In the genomic region with DNA sequence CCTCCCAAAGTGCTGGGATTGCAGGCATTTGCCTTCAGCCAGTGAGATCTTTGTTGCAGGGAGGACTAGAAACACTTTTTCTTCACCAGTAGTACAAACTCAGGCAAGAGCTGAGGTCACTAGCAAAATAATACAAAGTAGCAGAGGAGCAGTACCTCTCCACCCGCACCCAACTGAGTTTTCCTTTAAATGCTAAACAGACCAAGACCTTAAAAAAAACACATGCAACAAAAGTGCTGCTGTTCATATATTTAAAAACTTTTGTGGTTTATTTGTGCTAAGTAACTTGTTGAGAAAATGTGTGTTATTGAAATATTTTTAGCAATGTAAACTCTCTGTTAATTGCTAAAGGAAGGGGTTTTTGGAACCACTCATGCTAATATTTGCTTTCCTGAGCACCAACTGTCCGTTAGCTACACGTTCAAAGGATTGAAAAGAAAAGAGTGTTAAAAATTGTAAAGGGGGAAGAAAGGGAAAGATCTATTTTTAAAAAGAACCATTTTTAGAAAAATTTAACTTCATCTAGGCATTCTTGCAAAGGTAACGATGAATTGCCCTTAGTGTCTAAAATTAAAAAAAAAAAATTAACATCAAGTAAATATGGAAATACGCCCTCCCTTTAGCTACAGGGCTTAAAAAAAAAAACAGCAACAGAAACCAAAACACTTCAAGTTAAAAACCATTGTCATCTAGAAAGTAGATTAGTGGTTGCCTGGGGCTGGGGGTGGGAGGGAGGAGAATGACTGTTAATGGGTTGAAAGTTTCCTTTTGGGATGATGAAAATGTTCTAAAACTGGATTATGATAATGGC, we compare ENCODE assay signal across 8 cellular contexts.
A peak's percentile ranks its signal among the peaks of the same experiment; 100 is the strongest.
DNase-seq lines count a peak whose midpoint lies in the region; ATAC-seq and TF ChIP-seq lines count a peak whose summit lies in the region.

No MANE protein-coding gene starts in this region.

- H3K27ac ChIP-seq in PC-9, result no peak overlapping the region

- no peak overlapping the region for H3K4me3 ChIP-seq in PC-9

- H3K36me3 ChIP-seq in PC-9 (ENCODE audit: low read depth), result no peaks in the 10 kb centered on the region

- POLR2A ChIA-PET in PC-9 (lab: Charles Lee; ENCODE audit: unreplicated experiment), result no interaction called here
- POLR2A ChIA-PET in MCF 10A (lab: Yijun Ruan, JAX), result interaction anchor here (1.5 kb wide), 1 partner anchor 10 kb away, joined by 6 read pairs; no protein-coding TSS in a partner anchor

- no peak overlapping the region for H3K4me3 Mint-ChIP-seq in MCF 10A (ENCODE audit: unreplicated experiment)

- BruUV-seq in PC-9 (replicated peaks; lab: Mats Ljungman, UMichigan) (no TSS peak), MCF 10A (replicated peaks; lab: Mats Ljungman, UMichigan) (no TSS peak)

- H3K4me1 Mint-ChIP-seq in MCF 10A (ENCODE audit: insufficient read depth, unreplicated experiment), result no peaks in the 10 kb centered on the region

- DNase-seq in ELF-1 (ENCODE audit: low read depth, low spot score) (peak; percentile 46), NCI-H2081 treated with DMSO at 0.1 percent for 48 hours (lab: John Stamatoyannopoulos, UW) (no peak), SHP77 (lab: John Stamatoyannopoulos, UW) (no peak), PC-9 (no peak), MCF 10A (ENCODE audit: unreplicated experiment) (no peak)
- DNase-seq in activated naive CD8-positive, alpha-beta T cell treated with anti-CD3 and anti-CD28 coated beads, Interleukin-2, amount 50 U/mL, for 16 hours (ENCODE audit: low read depth, low spot score), result peak; percentile 32

- peak; percentile 87 for ATAC-seq in GM21367 (IDR thresholded peaks at IDR 0.05; ENCODE audit: unreplicated experiment)
- ATAC-seq in HG03460 (IDR thresholded peaks at IDR 0.05; ENCODE audit: unreplicated experiment), result peak; percentile 88

- H3K36me3 Mint-ChIP-seq in MCF 10A (ENCODE audit: insufficient read depth, unreplicated experiment), result no peaks in the 10 kb centered on the region

- H3K9me2 ChIP-seq in PC-9 (ENCODE audit: insufficient read depth), result no peaks in the 10 kb centered on the region

- H3K27me3 Mint-ChIP-seq in MCF 10A (ENCODE audit: insufficient read depth, unreplicated experiment), result no peaks in the 10 kb centered on the region

- no peaks in the 10 kb centered on the region for H3F3A ChIP-seq in PC-9 (ENCODE audit: insufficient read depth, low read depth)

- H3K27me3 ChIP-seq in PC-9 (ENCODE audit: insufficient read depth, low read depth), result no peaks in the 10 kb centered on the region

- H2AFZ ChIP-seq in PC-9, result no peak overlapping the region

- TF ChIP-seq CTCF in PC-9 (conservative IDR thresholded peaks at IDR 0.05) (no peak), MCF 10A (IDR thresholded peaks at IDR 0.05; ENCODE audit: unreplicated experiment) (no peak)

- no peaks in the 10 kb centered on the region for H3K9me3 Mint-ChIP-seq in MCF 10A (ENCODE audit: unreplicated experiment)

- H3K27ac Mint-ChIP-seq in MCF 10A (ENCODE audit: low read depth, unreplicated experiment), result no peak overlapping the region

- no peaks in the 10 kb centered on the region for H3K9me3 ChIP-seq in PC-9 (ENCODE audit: insufficient read depth, low read depth)

- no peaks in the 10 kb centered on the region for H3K4me1 ChIP-seq in PC-9 (replicated peaks; ENCODE audit: insufficient read depth)

- H3K4me2 ChIP-seq in PC-9, result no peak overlapping the region

- intact Hi-C loops in PC-9 (cut with micrococcal nuclease; ENCODE audit: unreplicated experiment) (no loop called here), MCF 10A (cut with micrococcal nuclease) (no loop called here)

- no peaks in the 10 kb centered on the region for H4K20me1 ChIP-seq in PC-9 (ENCODE audit: insufficient read depth)

- H3K79me2 ChIP-seq in PC-9 (ENCODE audit: low read depth), result no peaks in the 10 kb centered on the region

- CTCF ChIA-PET in PC-9 (lab: Charles Lee), result interaction anchor here (0.6 to 0.9 kb wide), 2 partner anchors 52 to 457 kb away, joined by 3 to 14 read pairs; no protein-coding TSS in a partner anchor
- CTCF ChIA-PET in MCF 10A (lab: Yijun Ruan, JAX), result interaction anchor here (0.7 kb wide), 1 partner anchor 404 kb away, joined by 3 read pairs; no protein-coding TSS in a partner anchor

Comparison
In these comparisons a context has a peak if more than half of its experiments do, and no peak if none do; other contexts are left out.
1. DNase-seq: peak in ELF-1 (single experiment) and activated naive CD8-positive, alpha-beta T cell treated with anti-CD3 and anti-CD28 coated beads, Interleukin-2, amount 50 U/mL, for 16 hours (single experiment); none in NCI-H2081 treated with DMSO at 0.1 percent for 48 hours (single experiment), SHP77 (0 of 2), PC-9 (0 of 2) and MCF 10A (single experiment).